In genomic region chr1:16913616-16913865, GRCh38 we compare ENCODE assay signal across 1 cellular context.
A peak's percentile ranks its signal among the peaks of the same experiment; 100 is the strongest.
TF ChIP-seq lines count a peak whose summit lies in the region.

No MANE protein-coding gene starts in this region.

TF ChIP-seq in H1, 55 proteins besides CTCF, POLR2A, EP300 and RAD21:
- TF ChIP-seq CREB1 (IDR thresholded peaks at IDR 0.05) (peak; percentile 18; the same call in 1 of the 2 replicates), ASH2L (IDR thresholded peaks at IDR 0.05; ENCODE audit: low read length) (peak; percentile 29), RXRA (IDR thresholded peaks at IDR 0.05; ENCODE audit: insufficient read depth, low read depth, low read length) (no peak), KDM1A (IDR thresholded peaks at IDR 0.05; ENCODE audit: borderline replicate concordance, low read length) (no peak)
